In the genomic region with DNA sequence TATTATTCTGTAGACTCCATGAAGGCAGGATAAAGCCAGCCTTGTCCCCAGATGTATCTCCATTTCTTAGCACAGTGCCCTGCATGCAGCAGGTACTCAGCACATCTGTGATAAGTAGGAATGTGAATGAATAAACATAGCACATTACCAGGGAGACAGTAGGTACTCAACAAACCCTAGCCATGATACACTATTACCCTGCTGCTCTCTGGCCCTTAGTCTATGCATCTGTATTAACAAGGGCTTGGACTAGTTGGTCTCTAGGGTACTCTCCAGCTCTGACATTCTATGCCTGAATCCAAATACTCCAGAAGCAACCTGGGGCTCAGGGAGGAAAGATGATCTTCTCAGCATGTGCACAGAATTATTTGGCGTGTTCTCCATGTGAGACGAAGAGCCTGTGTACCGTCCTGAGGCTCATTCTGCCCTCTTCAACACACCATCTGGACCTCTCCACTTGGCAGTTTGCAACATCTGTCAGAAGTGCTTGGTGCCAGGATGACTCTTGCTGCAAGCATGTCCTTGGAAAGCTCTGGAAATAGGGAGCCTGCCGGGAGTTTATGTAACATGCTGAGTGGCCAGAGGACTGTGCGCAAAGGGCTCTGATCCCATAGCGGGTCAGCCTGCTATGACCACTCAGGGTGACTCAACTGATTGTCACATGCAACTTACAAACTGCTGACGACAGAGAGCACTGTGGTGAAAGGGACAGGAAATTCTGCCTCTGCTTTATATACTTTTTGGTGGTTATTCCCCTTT, we compare ENCODE assay signal across 1 cellular context.
TF ChIP-seq lines count a peak whose summit lies in the region.

No MANE protein-coding gene starts in this region.

TF ChIP-seq in IMR-90, 13 proteins besides CTCF, POLR2A, EP300 and RAD21 (continued from another document):
- no peak for TF ChIP-seq CHD1 (IDR thresholded peaks at IDR 0.05; ENCODE audit: low read depth, low read length)
- TF ChIP-seq RFX5 (IDR thresholded peaks at IDR 0.05; ENCODE audit: low read depth, low read length): no peak
TF ChIP-seq in IMR-90: peak in this region for 9.
